ENCODE assay signal across 20 cellular contexts in genomic region chr2:99473496-99474083, GRCh38.
"Had no signal": no experiment of that assay in that cellular context is flagged by ENCODE, and none has a peak within 500 bp of the region (broad histone marks: within the 10 kb centered on the region; RNA-seq: fewer than 3 reads in every experiment).

No MANE protein-coding gene starts in this region.

- H3K9me3 ChIP-seq: tibial artery had no signal

- H3K27ac ChIP-seq: brain microvascular endothelial cell, tibial artery had no signal

- H3K4me3 ChIP-seq: tibial artery had no signal

- ATAC-seq: foreskin keratinocyte, left lobe of liver had no signal

- H3K36me3 ChIP-seq: brain microvascular endothelial cell, tibial artery had no signal

- DNase-seq: activated CD4-positive, alpha-beta T cell treated with anti-CD3 and anti-CD28 coated beads, Interleukin-2, amount 10 ng/mL, durations not matched to agents 24 days and 14 days; activated CD8-positive, alpha-beta memory T cell treated with anti-CD3 and anti-CD28 coated beads, Interleukin-2, amount 50 U/mL, for 48 hours; activated effector memory CD4-positive, alpha-beta T cell treated with Interleukin-2 at 50 U/mL for 16 hours; activated naive CD4-positive, alpha-beta T cell treated with anti-CD3 and anti-CD28 coated beads, Interleukin-2, amount 10 ng/mL, durations not matched to agents 7 days and 5 days; activated T-cell treated with anti-CD3 and anti-CD28 coated beads, Interleukin-2, amount 50 U/mL, for 48 hours; aorta; brain microvascular endothelial cell; cerebellar nuclear complex; cortex of kidney; foreskin keratinocyte; glutamatergic neuron; hypothalamus; kidney; midbrain; occipital lobe; stimulated activated CD4-positive, alpha-beta T cell treated with anti-CD3 and anti-CD28 coated beads, Interleukin-2, amount 100 ng/mL, for 24 hours; stimulated activated naive CD4-positive, alpha-beta T cell treated with Interleukin-2 at 50 U/mL for 16 hours; T-helper 9 cell; tibial artery had no signal

- H3K27me3 ChIP-seq: brain microvascular endothelial cell, foreskin keratinocyte, tibial artery had no signal

- FAIRE-seq: kidney had no signal
